ENCODE assay signal across 1 cellular context in the genomic region with DNA sequence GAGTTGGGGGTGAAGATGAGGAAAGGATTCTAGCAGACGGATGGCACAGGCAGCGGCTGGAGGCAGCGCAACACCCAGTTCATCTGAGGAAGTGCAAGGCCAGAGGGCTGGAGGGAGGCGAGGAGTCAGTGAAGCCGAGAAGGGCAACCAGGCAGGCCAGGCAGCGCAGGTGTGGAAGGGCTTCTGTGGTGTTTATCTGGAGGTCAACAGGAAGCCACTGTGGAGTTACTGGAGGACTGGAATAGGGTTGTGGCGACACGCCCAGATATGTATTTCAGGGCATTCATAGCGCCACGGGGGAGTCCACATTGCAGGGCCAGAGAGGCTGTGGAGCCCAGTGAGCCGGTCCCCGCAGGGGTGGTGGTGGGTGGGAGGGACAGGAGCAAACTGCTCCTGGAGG.
TF ChIP-seq lines count a peak whose summit lies in the region.

No MANE protein-coding gene starts in this region.

TF ChIP-seq in GM23338, 12 proteins besides CTCF, POLR2A, EP300 and RAD21 (continued from another document):
- TF ChIP-seq, protein P1, sequence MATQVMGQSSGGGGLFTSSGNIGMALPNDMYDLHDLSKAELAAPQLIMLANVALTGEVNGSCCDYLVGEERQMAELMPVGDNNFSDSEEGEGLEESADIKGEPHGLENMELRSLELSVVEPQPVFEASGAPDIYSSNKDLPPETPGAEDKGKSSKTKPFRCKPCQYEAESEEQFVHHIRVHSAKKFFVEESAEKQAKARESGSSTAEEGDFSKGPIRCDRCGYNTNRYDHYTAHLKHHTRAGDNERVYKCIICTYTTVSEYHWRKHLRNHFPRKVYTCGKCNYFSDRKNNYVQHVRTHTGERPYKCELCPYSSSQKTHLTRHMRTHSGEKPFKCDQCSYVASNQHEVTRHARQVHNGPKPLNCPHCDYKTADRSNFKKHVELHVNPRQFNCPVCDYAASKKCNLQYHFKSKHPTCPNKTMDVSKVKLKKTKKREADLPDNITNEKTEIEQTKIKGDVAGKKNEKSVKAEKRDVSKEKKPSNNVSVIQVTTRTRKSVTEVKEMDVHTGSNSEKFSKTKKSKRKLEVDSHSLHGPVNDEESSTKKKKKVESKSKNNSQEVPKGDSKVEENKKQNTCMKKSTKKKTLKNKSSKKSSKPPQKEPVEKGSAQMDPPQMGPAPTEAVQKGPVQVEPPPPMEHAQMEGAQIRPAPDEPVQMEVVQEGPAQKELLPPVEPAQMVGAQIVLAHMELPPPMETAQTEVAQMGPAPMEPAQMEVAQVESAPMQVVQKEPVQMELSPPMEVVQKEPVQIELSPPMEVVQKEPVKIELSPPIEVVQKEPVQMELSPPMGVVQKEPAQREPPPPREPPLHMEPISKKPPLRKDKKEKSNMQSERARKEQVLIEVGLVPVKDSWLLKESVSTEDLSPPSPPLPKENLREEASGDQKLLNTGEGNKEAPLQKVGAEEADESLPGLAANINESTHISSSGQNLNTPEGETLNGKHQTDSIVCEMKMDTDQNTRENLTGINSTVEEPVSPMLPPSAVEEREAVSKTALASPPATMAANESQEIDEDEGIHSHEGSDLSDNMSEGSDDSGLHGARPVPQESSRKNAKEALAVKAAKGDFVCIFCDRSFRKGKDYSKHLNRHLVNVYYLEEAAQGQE (IDR thresholded peaks at IDR 0.05; ENCODE audit: unreplicated experiment), result no peak
